In the genomic region with DNA sequence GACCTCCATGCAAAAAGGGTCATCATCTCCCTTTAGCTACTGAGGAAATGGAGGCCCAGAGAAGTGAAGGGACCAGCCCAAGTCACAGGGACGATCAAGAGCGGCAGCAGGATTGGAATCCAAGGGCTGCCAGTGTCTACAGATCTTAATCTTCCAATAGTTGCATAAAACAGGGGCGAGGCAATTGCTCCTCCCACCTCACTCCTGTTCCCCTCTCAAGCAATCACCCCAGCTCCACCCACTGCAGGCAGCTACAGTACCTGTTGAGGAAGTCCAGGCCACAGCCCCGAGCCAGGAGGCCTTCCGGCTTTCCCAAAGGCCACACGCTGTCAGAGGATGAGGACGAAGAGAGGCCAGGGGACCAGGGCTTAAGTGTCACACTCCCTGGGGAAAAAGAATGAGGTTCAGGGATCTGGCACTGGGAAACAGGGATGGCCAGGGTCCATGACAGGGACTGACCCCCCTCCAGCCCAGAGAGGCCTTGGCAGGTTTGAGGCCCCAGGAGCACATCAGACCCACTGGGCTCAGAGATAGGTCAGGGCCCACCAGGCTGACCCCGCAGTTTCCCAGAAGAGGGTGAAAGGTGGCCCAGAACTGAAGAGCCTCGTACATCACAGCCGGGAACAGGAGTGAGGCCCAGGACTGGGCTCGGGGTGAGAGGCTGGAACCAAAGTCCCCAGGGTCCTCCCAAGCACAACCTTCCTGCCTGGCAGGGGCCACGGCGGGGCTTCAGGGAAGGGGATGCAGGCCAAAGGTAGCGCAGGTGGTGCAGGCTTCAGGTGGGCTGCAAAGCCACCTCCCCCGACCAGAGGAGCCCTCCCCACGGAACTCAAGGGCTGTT, we compare ENCODE assay signal across 1 cellular context.
TF ChIP-seq lines count a peak whose summit lies in the region.

No MANE protein-coding gene starts in this region.

TF ChIP-seq in IMR-90, 13 proteins besides CTCF, POLR2A, EP300 and RAD21:
- TF ChIP-seq MAFK (IDR thresholded peaks at IDR 0.05; ENCODE audit: low read depth, low read length) (no peak), NFE2L2 (IDR thresholded peaks at IDR 0.05; ENCODE audit: low read depth, low read length) (no peak), RCOR1 (IDR thresholded peaks at IDR 0.05; ENCODE audit: insufficient replicate concordance, low read length) (no peak), BHLHE40 (IDR thresholded peaks at IDR 0.05; ENCODE audit: low read depth, low read length) (no peak), CEBPB (IDR thresholded peaks at IDR 0.05; ENCODE audit: low read depth, low read length) (no peak), FOS (IDR thresholded peaks at IDR 0.05; ENCODE audit: low read depth, low read length) (no peak), CHD1 (IDR thresholded peaks at IDR 0.05; ENCODE audit: low read depth, low read length) (no peak), MAZ (IDR thresholded peaks at IDR 0.05; ENCODE audit: borderline replicate concordance, low read depth, low read length) (no peak), MXI1 (IDR thresholded peaks at IDR 0.05; ENCODE audit: borderline replicate concordance, low read depth, low read length) (no peak), SMC3 (IDR thresholded peaks at IDR 0.05; ENCODE audit: low read depth, low read length) (no peak), RFX5 (IDR thresholded peaks at IDR 0.05; ENCODE audit: low read depth, low read length) (no peak)
- TF ChIP-seq, protein P1, sequence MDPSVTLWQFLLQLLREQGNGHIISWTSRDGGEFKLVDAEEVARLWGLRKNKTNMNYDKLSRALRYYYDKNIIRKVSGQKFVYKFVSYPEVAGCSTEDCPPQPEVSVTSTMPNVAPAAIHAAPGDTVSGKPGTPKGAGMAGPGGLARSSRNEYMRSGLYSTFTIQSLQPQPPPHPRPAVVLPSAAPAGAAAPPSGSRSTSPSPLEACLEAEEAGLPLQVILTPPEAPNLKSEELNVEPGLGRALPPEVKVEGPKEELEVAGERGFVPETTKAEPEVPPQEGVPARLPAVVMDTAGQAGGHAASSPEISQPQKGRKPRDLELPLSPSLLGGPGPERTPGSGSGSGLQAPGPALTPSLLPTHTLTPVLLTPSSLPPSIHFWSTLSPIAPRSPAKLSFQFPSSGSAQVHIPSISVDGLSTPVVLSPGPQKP (IDR thresholded peaks at IDR 0.05; ENCODE audit: borderline replicate concordance, low read depth, low read length) = no peak
- TF ChIP-seq, protein P2, sequence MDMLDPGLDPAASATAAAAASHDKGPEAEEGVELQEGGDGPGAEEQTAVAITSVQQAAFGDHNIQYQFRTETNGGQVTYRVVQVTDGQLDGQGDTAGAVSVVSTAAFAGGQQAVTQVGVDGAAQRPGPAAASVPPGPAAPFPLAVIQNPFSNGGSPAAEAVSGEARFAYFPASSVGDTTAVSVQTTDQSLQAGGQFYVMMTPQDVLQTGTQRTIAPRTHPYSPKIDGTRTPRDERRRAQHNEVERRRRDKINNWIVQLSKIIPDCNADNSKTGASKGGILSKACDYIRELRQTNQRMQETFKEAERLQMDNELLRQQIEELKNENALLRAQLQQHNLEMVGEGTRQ (IDR thresholded peaks at IDR 0.05; ENCODE audit: low read depth, low read length) = no peak
